Comparison of ENCODE assay signal across 19 cellular contexts in the genomic region with DNA sequence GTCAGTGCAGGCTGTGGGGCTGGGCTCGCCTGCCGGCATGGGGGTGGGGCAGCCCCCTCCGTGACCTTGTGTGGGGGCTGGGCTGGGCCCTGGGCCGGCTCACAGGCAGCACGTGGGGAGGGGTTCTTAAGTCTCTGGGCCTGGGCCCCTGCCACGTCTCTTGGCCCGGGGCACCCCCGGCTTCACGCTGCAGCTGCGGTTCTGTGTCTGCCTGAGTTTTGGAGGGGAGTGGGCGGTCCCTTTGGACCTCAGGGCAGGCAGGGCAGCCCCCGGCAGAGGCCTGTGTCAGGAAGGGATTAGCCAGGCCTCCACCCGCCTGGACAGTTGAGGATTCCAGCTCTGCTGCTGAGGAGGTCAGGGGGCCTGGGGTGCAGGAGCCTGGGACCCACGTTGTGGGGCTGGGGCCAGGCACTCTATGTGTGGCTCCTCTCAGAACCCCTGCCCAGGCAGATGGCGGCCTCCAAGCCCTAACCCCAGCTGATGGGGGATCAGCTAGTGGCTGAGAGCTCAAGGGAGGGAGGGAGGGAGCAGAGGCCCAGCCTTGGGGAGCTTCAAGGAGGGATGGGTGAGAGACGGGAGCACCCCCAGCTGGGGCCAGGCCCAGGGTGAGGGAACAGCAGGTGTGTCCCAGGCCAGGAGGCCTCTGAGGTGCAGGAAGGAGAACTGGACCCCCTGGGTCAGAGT. TPM values are rescaled to one million over a fixed set of nuclear protein-coding genes. Genes with fewer than 3 reads are reported as not detected.
"Had no signal": no experiment of that assay in that cellular context is flagged by ENCODE, and none has a peak within 500 bp of the region (broad histone marks: within the 10 kb centered on the region; RNA-seq: fewer than 3 reads in every experiment).

No MANE protein-coding gene starts in this region.

- H3K4me1 Mint-ChIP-seq: activated CD4-positive, alpha-beta memory T cell treated with anti-CD3 and anti-CD28 coated beads, Interleukin-2, amount 10 ng/mL, durations not matched to agents 7 days and 5 days; activated naive CD4-positive, alpha-beta T cell treated with anti-CD3 and anti-CD28 coated beads, Interleukin-2, amount 50 U/mL, for 24 hours; naive thymus-derived CD8-positive, alpha-beta T cell; T-helper 17 cell had no signal

- H3K9me3 Mint-ChIP-seq: activated CD4-positive, alpha-beta memory T cell treated with anti-CD3 and anti-CD28 coated beads, Interleukin-2, amount 10 ng/mL, durations not matched to agents 7 days and 5 days; activated naive CD4-positive, alpha-beta T cell treated with anti-CD3 and anti-CD28 coated beads, Interleukin-2, amount 50 U/mL, for 24 hours; naive thymus-derived CD8-positive, alpha-beta T cell; stimulated activated naive CD8-positive, alpha-beta T cell treated with anti-CD3 and anti-CD28 coated beads, Interleukin-15, Interleukin-2, amounts not matched to agents 100 ng/mL and 50 ng/mL, for 24 hours had no signal

- H3K4me3 ChIP-seq: dorsolateral prefrontal cortex, left ventricle myocardium inferior, mucosa of descending colon, smooth muscle cell, upper lobe of right lung had no signal

- H3K4me3 Mint-ChIP-seq: activated CD4-positive, alpha-beta memory T cell treated with anti-CD3 and anti-CD28 coated beads, Interleukin-2, amount 10 ng/mL, durations not matched to agents 7 days and 5 days; activated naive CD4-positive, alpha-beta T cell treated with anti-CD3 and anti-CD28 coated beads, Interleukin-2, amount 50 U/mL, for 24 hours; naive thymus-derived CD8-positive, alpha-beta T cell; stimulated activated naive CD8-positive, alpha-beta T cell treated with anti-CD3 and anti-CD28 coated beads, Interleukin-15, Interleukin-2, amounts not matched to agents 100 ng/mL and 50 ng/mL, for 24 hours; T-helper 17 cell had no signal

- DNase-seq: activated CD4-positive, alpha-beta memory T cell treated with anti-CD3 and anti-CD28 coated beads, Interleukin-2, amount 10 ng/mL, durations not matched to agents 7 days and 5 days; activated CD4-positive, alpha-beta T cell treated with anti-CD3 and anti-CD28 coated beads for 4 hours; activated effector memory CD4-positive, alpha-beta T cell treated with anti-CD3 and anti-CD28 coated beads, Interleukin-2, amount 50 U/mL, for 16 hours; activated T-cell treated with anti-CD3 and anti-CD28 coated beads, Interleukin-2, amount 50 U/mL, for 48 hours; amniotic stem cell; dorsolateral prefrontal cortex; hippocampal formation; left ventricle myocardium inferior; mucosa of descending colon; naive thymus-derived CD8-positive, alpha-beta T cell; occipital lobe; T-helper 17 cell; upper lobe of right lung had no signal

- H3K36me3 Mint-ChIP-seq: activated naive CD4-positive, alpha-beta T cell treated with anti-CD3 and anti-CD28 coated beads, Interleukin-2, amount 50 U/mL, for 24 hours; naive thymus-derived CD8-positive, alpha-beta T cell had no signal

- H3K27ac Mint-ChIP-seq: activated CD4-positive, alpha-beta memory T cell treated with anti-CD3 and anti-CD28 coated beads, Interleukin-2, amount 10 ng/mL, durations not matched to agents 7 days and 5 days; activated naive CD4-positive, alpha-beta T cell treated with anti-CD3 and anti-CD28 coated beads, Interleukin-2, amount 50 U/mL, for 24 hours; naive thymus-derived CD8-positive, alpha-beta T cell; progenitor cell of endocrine pancreas; stimulated activated naive CD8-positive, alpha-beta T cell treated with anti-CD3 and anti-CD28 coated beads, Interleukin-15, Interleukin-2, amounts not matched to agents 100 ng/mL and 50 ng/mL, for 24 hours; T-helper 17 cell had no signal

- ATAC-seq: esophagus mucosa; mucosa of descending colon; naive thymus-derived CD8-positive, alpha-beta T cell; T-helper 17 cell; upper lobe of right lung had no signal

- H3K9me3 ChIP-seq: left ventricle myocardium inferior, mucosa of descending colon, upper lobe of right lung had no signal

- H3K36me3 ChIP-seq: left ventricle myocardium inferior, upper lobe of right lung had no signal

- H3K27me3 Mint-ChIP-seq: activated CD4-positive, alpha-beta memory T cell treated with anti-CD3 and anti-CD28 coated beads, Interleukin-2, amount 10 ng/mL, durations not matched to agents 7 days and 5 days; activated naive CD4-positive, alpha-beta T cell treated with anti-CD3 and anti-CD28 coated beads, Interleukin-2, amount 50 U/mL, for 24 hours; naive thymus-derived CD8-positive, alpha-beta T cell; progenitor cell of endocrine pancreas; stimulated activated naive CD8-positive, alpha-beta T cell treated with anti-CD3 and anti-CD28 coated beads, Interleukin-15, Interleukin-2, amounts not matched to agents 100 ng/mL and 50 ng/mL, for 24 hours; T-helper 17 cell had no signal

- H3K27ac ChIP-seq: left ventricle myocardium inferior, upper lobe of right lung had no signal

- H3K4me2 ChIP-seq: smooth muscle cell had no signal

- H3K4me1 ChIP-seq: upper lobe of right lung had no signal

RNA-seq across cellular contexts. Expression of a gene that starts 1.8 kb away (rescaled TPM):
- total RNA-seq: progenitor cell of endocrine pancreas had no signal

RNA-seq across cellular contexts. Expression of a gene that starts 55.8 kb away (rescaled TPM):
- total RNA-seq: activated CD4-positive, alpha-beta memory T cell treated with anti-CD3 and anti-CD28 coated beads, Interleukin-2, amount 10 ng/mL, durations not matched to agents 7 days and 5 days; glomerular endothelial cell; T-helper 17 cell had no signal
- polyA plus RNA-seq: naive thymus-derived CD8-positive, alpha-beta T cell had no signal
